ENCODE assay signal across 10 cellular contexts in the genomic region with DNA sequence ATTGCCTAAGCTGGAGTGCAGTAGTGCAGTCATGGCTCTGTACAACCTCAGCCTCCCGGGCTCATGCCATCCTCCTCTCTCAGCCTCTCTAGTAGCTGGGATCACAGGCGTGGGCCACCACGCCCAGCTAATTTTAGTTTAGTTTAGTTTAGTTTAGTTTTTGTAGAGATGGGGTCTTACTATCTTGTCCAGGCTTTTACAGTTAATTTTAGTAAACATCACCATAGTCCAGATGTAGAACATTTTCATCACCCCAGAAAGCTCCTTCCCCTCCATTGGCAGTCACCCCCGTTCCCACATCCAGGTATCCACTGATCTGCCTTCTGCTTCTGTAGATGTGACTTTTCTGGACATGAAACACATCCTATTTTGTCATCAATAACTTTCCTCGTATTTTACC. TPM values are rescaled to one million over a fixed set of nuclear protein-coding genes. Genes with fewer than 3 reads are reported as not detected.
DNase-seq lines count a peak whose midpoint lies in the region; ATAC-seq and TF ChIP-seq lines count a peak whose summit lies in the region.
"Had no signal": no experiment of that assay in that cellular context is flagged by ENCODE, and none has a peak within 500 bp of the region (broad histone marks: within the 10 kb centered on the region; RNA-seq: fewer than 3 reads in every experiment).

No MANE protein-coding gene starts in this region.

- POLR2A ChIA-PET in activated CD8-positive, alpha-beta T cell treated with anti-CD3 and anti-CD28 coated beads, Interleukin-2, amount 10 ng/mL, durations not matched to agents 7 days and 5 days (lab: Charles Lee): interaction anchor here (0.6 to 3.1 kb wide), 6 partner anchors 10 to 76 kb away, joined by 3 to 26 read pairs (median 4); a partner anchor contains a TSS

- WGBS in right cardiac atrium: 86% methylated on average over 5 of the region's 5 CpGs
- WGBS in right lobe of liver (ENCODE audit: insufficient coverage, low coverage, low lambda C conversion rate, missing lambda C conversion rate): 81% methylated on average over 5 of the region's 5 CpGs

- H3K27me3 Mint-ChIP-seq in activated CD8-positive, alpha-beta T cell treated with anti-CD3 and anti-CD28 coated beads, Interleukin-2, amount 10 ng/mL, durations not matched to agents 7 days and 5 days (ENCODE audit: low read depth): no peaks in the 10 kb centered on the region

- peak overlapping the region; percentile 90 for H3K27ac Mint-ChIP-seq in activated CD8-positive, alpha-beta T cell treated with anti-CD3 and anti-CD28 coated beads, Interleukin-2, amount 10 ng/mL, durations not matched to agents 7 days and 5 days

- CTCF ChIA-PET in activated CD8-positive, alpha-beta T cell treated with anti-CD3 and anti-CD28 coated beads, Interleukin-2, amount 10 ng/mL, durations not matched to agents 7 days and 5 days (lab: Charles Lee): interaction anchor here (0.6 to 3.8 kb wide), 9 partner anchors 8 to 266 kb away, joined by 3 to 39 read pairs (median 6); a partner anchor contains a TSS

- H3K9me3 Mint-ChIP-seq in activated CD8-positive, alpha-beta T cell treated with anti-CD3 and anti-CD28 coated beads, Interleukin-2, amount 10 ng/mL, durations not matched to agents 7 days and 5 days (ENCODE audit: insufficient read depth): peaks cover 6% of the 10 kb centered on the region

- H3K27me3 ChIP-seq in right cardiac atrium (ENCODE audit: control insufficient read depth, insufficient read depth) (no peaks in the 10 kb centered on the region), right atrium auricular region (no peaks in the 10 kb centered on the region), right lobe of liver (no peaks in the 10 kb centered on the region), upper lobe of right lung (no peaks in the 10 kb centered on the region)

- H3K9me3 ChIP-seq in right cardiac atrium (ENCODE audit: control insufficient read depth, low read length) (no peaks in the 10 kb centered on the region), right atrium auricular region (no peaks in the 10 kb centered on the region), right lobe of liver (no peaks in the 10 kb centered on the region), upper lobe of right lung (no peaks in the 10 kb centered on the region)

- peaks cover 16% of the 10 kb centered on the region for H3K36me3 ChIP-seq in right atrium auricular region
- H3K36me3 ChIP-seq in right lobe of liver: peaks cover 0 to 10% (median 4%) of the 10 kb centered on the region in 4 donors
- peaks cover 26% of the 10 kb centered on the region for H3K36me3 ChIP-seq in upper lobe of right lung

- peak in 2 of 3 donors; percentile 7 to 15 for DNase-seq in right cardiac atrium
- no peak for DNase-seq in right atrium auricular region (ENCODE audit: low spot score)
- no peak for DNase-seq in activated CD8-positive, alpha-beta T cell treated with anti-CD3 and anti-CD28 coated beads, Interleukin-2, amount 10 ng/mL, durations not matched to agents 7 days and 5 days
- no peak for DNase-seq in right lobe of liver
- no peak for DNase-seq in upper lobe of right lung
- DNase-seq in GM20000 (ENCODE audit: low spot score): no peak
- DNase-seq in DMS153 treated with DMSO at 0.1 percent for 48 hours (lab: John Stamatoyannopoulos, UW; ENCODE audit: unreplicated experiment): no peak
- no peak for DNase-seq in HuH-7 (ENCODE audit: low spot score)
- DNase-seq: NCI-H524 treated with DMSO at 0.1 percent for 48 hours had no signal

- H3K4me1 ChIP-seq in right cardiac atrium (ENCODE audit: control insufficient read depth, insufficient read depth, low read length) (peaks cover 12% of the 10 kb centered on the region), right atrium auricular region (peaks cover 0 to 66% of the 10 kb centered on the region in 2 donors), right lobe of liver (peaks cover 0 to 6% (median 2%) of the 10 kb centered on the region in 4 donors), upper lobe of right lung (peaks cover 46% of the 10 kb centered on the region)

- peaks cover 92% of the 10 kb centered on the region for H3K4me1 Mint-ChIP-seq in activated CD8-positive, alpha-beta T cell treated with anti-CD3 and anti-CD28 coated beads, Interleukin-2, amount 10 ng/mL, durations not matched to agents 7 days and 5 days (ENCODE audit: low read depth)

- H3K36me3 Mint-ChIP-seq in activated CD8-positive, alpha-beta T cell treated with anti-CD3 and anti-CD28 coated beads, Interleukin-2, amount 10 ng/mL, durations not matched to agents 7 days and 5 days (ENCODE audit: low read depth): peaks cover 73% of the 10 kb centered on the region

- TF ChIP-seq CTCF in right atrium auricular region (IDR thresholded peaks at IDR 0.05): no peak
- no peak for TF ChIP-seq CTCF in right lobe of liver (IDR thresholded peaks at IDR 0.05)
- no peak for TF ChIP-seq CTCF in upper lobe of right lung (IDR thresholded peaks at IDR 0.05)
- no peak for TF ChIP-seq CTCF in GM20000 (IDR thresholded peaks at IDR 0.05; ENCODE audit: extremely low read depth, missing control alignments)

- ATAC-seq in right cardiac atrium (no peak), right lobe of liver (no peak), upper lobe of right lung (no peak)
- no peak for ATAC-seq in activated CD8-positive, alpha-beta T cell treated with anti-CD3 and anti-CD28 coated beads, Interleukin-2, amount 10 ng/mL, durations not matched to agents 7 days and 5 days
- ATAC-seq: SK-N-SH treated with all-trans-retinoic acid at 6 μM for 48 hours had no signal

- TF ChIP-seq POLR2A in right lobe of liver (IDR thresholded peaks at IDR 0.05): no peak

- H3K27ac ChIP-seq in right cardiac atrium (ENCODE audit: low read length) (no peak overlapping the region), right atrium auricular region (peak overlapping the region in 1 of 2 donors; percentile 59), right lobe of liver (peak overlapping the region in 2 of 3 donors; percentile 24 to 43), upper lobe of right lung (peak overlapping the region; percentile 61)

- intact Hi-C loops in right cardiac atrium (cut with DNase I): no loop called here
- intact Hi-C loops in right lobe of liver (cut with DNase I): no loop called here
- intact Hi-C loops in upper lobe of right lung (cut with DNase I): no loop called here

- no peak overlapping the region for H3K4me3 ChIP-seq in right cardiac atrium (ENCODE audit: low read length)
- no peak overlapping the region for H3K4me3 ChIP-seq in right atrium auricular region
- no peak overlapping the region for H3K4me3 ChIP-seq in right lobe of liver
- no peak overlapping the region for H3K4me3 ChIP-seq in upper lobe of right lung

- H3K4me3 Mint-ChIP-seq in activated CD8-positive, alpha-beta T cell treated with anti-CD3 and anti-CD28 coated beads, Interleukin-2, amount 10 ng/mL, durations not matched to agents 7 days and 5 days: peak overlapping the region; percentile 65

RNA-seq across cellular contexts. Expression of a gene that starts 41.1 kb away (rescaled TPM):
- total RNA-seq in right cardiac atrium (100 to 1,000 TPM; 176 to 202 (median 189) TPM), right atrium auricular region (100 to 1,000 TPM; 111 to 144 TPM), right lobe of liver (10 to 100 TPM; 54.0 to 86.9 (median 68.3) TPM), upper lobe of right lung (280 TPM)
- polyA plus RNA-seq in right cardiac atrium: 129 TPM
- 100 to 1,000 TPM; 239 to 240 TPM for total RNA-seq in activated CD8-positive, alpha-beta T cell treated with anti-CD3 and anti-CD28 coated beads, Interleukin-2, amount 10 ng/mL, durations not matched to agents 7 days and 5 days

RNA-seq across cellular contexts. Expression of a gene that starts 57.7 kb away (rescaled TPM):
- total RNA-seq in right cardiac atrium (10 to 100 TPM; 23.7 to 30.7 (median 26.1) TPM), right atrium auricular region (10 to 100 TPM; 15.2 to 15.8 TPM), right lobe of liver (10 to 100 TPM; 19.0 to 30.2 (median 26.8) TPM), upper lobe of right lung (30.3 TPM)
- polyA plus RNA-seq in right cardiac atrium: 33.1 TPM
- 10 to 100 TPM; 36.5 to 36.6 TPM for total RNA-seq in activated CD8-positive, alpha-beta T cell treated with anti-CD3 and anti-CD28 coated beads, Interleukin-2, amount 10 ng/mL, durations not matched to agents 7 days and 5 days

Comparison
In these comparisons a context has a peak if more than half of its experiments do, and no peak if none do; other contexts are left out.
1. DNase-seq: peak in right cardiac atrium (2 of 3); none in right atrium auricular region (single experiment), activated CD8-positive, alpha-beta T cell treated with anti-CD3 and anti-CD28 coated beads, Interleukin-2, amount 10 ng/mL, durations not matched to agents 7 days and 5 days (single experiment), right lobe of liver (0 of 3), upper lobe of right lung (single experiment), GM20000 (single experiment), DMS153 treated with DMSO at 0.1 percent for 48 hours (single experiment) and HuH-7 (single experiment).